22 cellular contexts compared by ENCODE assay signal in genomic region chr1:42175314-42176054, GRCh38. TPM values are rescaled to one million over a fixed set of nuclear protein-coding genes. Genes with fewer than 3 reads are reported as not detected.
DNase-seq lines count a peak whose midpoint lies in the region; ATAC-seq, FAIRE-seq and TF ChIP-seq lines count a peak whose summit lies in the region.
"Had no signal": no experiment of that assay in that cellular context is flagged by ENCODE, and none has a peak within 500 bp of the region (broad histone marks: within the 10 kb centered on the region; RNA-seq: fewer than 3 reads in every experiment).

No MANE protein-coding gene starts in this region.

- POLR2A ChIA-PET in HepG2 (lab: Yijun Ruan, JAX): no interaction called here

- in situ Hi-C loops in HepG2 (cut with HindIII; ENCODE audit: extremely low pct_ligation_motif_present, low pct_unique_long_range_greater_than_20kb) (no loop called here), mammary epithelial cell (cut with MboI; ENCODE audit: low sequenced_read_pairs in 2 of 2) (no loop called here)

- H3K79me2 ChIP-seq in HepG2 (ENCODE audit: insufficient read depth, low read length) (no peaks in the 10 kb centered on the region), mammary epithelial cell (ENCODE audit: insufficient read depth, low read length) (no peaks in the 10 kb centered on the region)

- dilution Hi-C loops in mammary epithelial cell (cut with HindIII; ENCODE audit: low sequenced_read_pairs): no loop called here

- no peak overlapping the region for H3K4me2 ChIP-seq in HepG2 (ENCODE audit: low read depth, low read length)
- peak overlapping the region; percentile 72 for H3K4me2 ChIP-seq in mammary epithelial cell (ENCODE audit: insufficient read depth, low read depth, low read length)

- TF ChIP-seq POLR2A in HepG2 (IDR thresholded peaks at IDR 0.05; ENCODE audit: insufficient read depth in 1 of 2, low read depth in 2 of 2, low read length in 2 of 2): no peak
- TF ChIP-seq POLR2A in right lobe of liver (IDR thresholded peaks at IDR 0.05): no peak

- intact Hi-C loops in HepG2 (cut with micrococcal nuclease; ENCODE audit: unreplicated experiment) (no loop called here), right lobe of liver (cut with DNase I) (loop anchor here in 1 of 2 donors (10.0 kb wide), 1 partner anchor 159 kb away; the partner anchor contains the start of gene FOXJ3), mammary epithelial cell (cut with micrococcal nuclease) (loop anchor here (2.0 kb wide), 1 partner anchor 601 kb away; no protein-coding TSS in a partner anchor)

- no peaks in the 10 kb centered on the region for H3K9me3 ChIP-seq in HepG2 (ENCODE audit: low read length)
- no peaks in the 10 kb centered on the region for H3K9me3 ChIP-seq in right lobe of liver
- no peaks in the 10 kb centered on the region for H3K9me3 ChIP-seq in mammary epithelial cell (replicated peaks; ENCODE audit: insufficient read depth, low read length)
- H3K9me3 ChIP-seq: MG63, SJSA1 had no signal

- H3K27ac ChIP-seq in HepG2 (ENCODE audit: extremely low read length, insufficient read depth, low read length): no peak overlapping the region
- no peak overlapping the region for H3K27ac ChIP-seq in right lobe of liver
- peak overlapping the region; percentile 66 for H3K27ac ChIP-seq in mammary epithelial cell (ENCODE audit: insufficient read depth, low read depth, low read length)
- H3K27ac ChIP-seq: SJSA1 had no signal

- 98% methylated on average over 5 of the region's 7 CpGs for whole genome bisulfite sequencing in HepG2 (ENCODE audit: low lambda C conversion rate)
- 93% methylated on average over 4 of the region's 7 CpGs for WGBS in right lobe of liver (ENCODE audit: insufficient coverage, low coverage, low lambda C conversion rate, missing lambda C conversion rate)
- 30% methylated on average over 7 of the region's 7 CpGs for WGBS in mammary epithelial cell (ENCODE audit: low coverage, missing lambda C conversion rate)

- ATAC-seq in HepG2 (no peak), right lobe of liver (no peak), HG03159 (IDR thresholded peaks at IDR 0.05; ENCODE audit: unreplicated experiment) (no peak)
- ATAC-seq: Right ventricle myocardium inferior had no signal

- H3K27me3 ChIP-seq in HepG2 (ENCODE audit: control insufficient read depth in 1 of 2, insufficient read depth in 2 of 2, low read length in 2 of 2) (no peaks in the 10 kb centered on the region), right lobe of liver (no peaks in the 10 kb centered on the region), mammary epithelial cell (ENCODE audit: insufficient read depth, low read length) (no peaks in the 10 kb centered on the region)
- H3K27me3 ChIP-seq: MG63, SJSA1 had no signal

- BruUV-seq in HepG2 (replicated peaks; lab: Mats Ljungman, UMichigan) (no TSS peak), mammary epithelial cell (replicated peaks; lab: Mats Ljungman, UMichigan) (no TSS peak)

- H4K20me1 ChIP-seq in HepG2 (ENCODE audit: insufficient read depth, low read length) (no peaks in the 10 kb centered on the region), mammary epithelial cell (ENCODE audit: insufficient read depth, low read length) (no peaks in the 10 kb centered on the region)

- TF ChIP-seq RAD21 in HepG2 (CRISPR knock-in tag; IDR thresholded peaks at IDR 0.05): no peak

- no peak for FAIRE-seq in HepG2 (lab: Jason Lieb, UNC)
- FAIRE-seq: A204.1, RCC 7860 had no signal

- H3K36me3 ChIP-seq in HepG2 (replicated peaks in 1 of 2; ENCODE audit: control insufficient read depth in 1 of 2, insufficient read depth in 2 of 2, low read length in 2 of 2) (peaks cover 4 to 10% of the 10 kb centered on the region in 2 experiments; a peak in 2 of 5 replicates), right lobe of liver (no peaks in the 10 kb centered on the region), mammary epithelial cell (ENCODE audit: insufficient read depth, low read length) (no peaks in the 10 kb centered on the region)
- H3K36me3 ChIP-seq: MG63 had no signal

- TF ChIP-seq EP300 in HepG2 (IDR thresholded peaks at IDR 0.05; ENCODE audit: low read depth in 2 of 2, low read length in 2 of 2): no peak
- TF ChIP-seq EP300 in HepG2 (CRISPR knock-in tag; IDR thresholded peaks at IDR 0.05; ENCODE audit: borderline replicate concordance): no peak

- H3K4me3 ChIP-seq in HepG2 (replicated peaks in 1 of 3; ENCODE audit: insufficient read depth in 1 of 3, low read depth in 2 of 3, low read length in 3 of 3): no peak overlapping the region
- H3K4me3 ChIP-seq in right lobe of liver: no peak overlapping the region
- H3K4me3 ChIP-seq in mammary epithelial cell (replicated peaks in 1 of 3; ENCODE audit: insufficient read depth in 1 of 3, low read depth in 2 of 3, low read length in 3 of 3): no peak overlapping the region
- H3K4me3 ChIP-seq: MG63, SJSA1 had no signal

- no peak for DNase-seq in HepG2 (ENCODE audit: low spot score)
- DNase-seq in right lobe of liver: no peak
- DNase-seq in mammary epithelial cell: peak; percentile 52
- peak; percentile 47 for DNase-seq in islet precursor cell
- DNase-seq in NCI-H510A treated with DMSO at 0.1 percent for 48 hours (lab: John Stamatoyannopoulos, UW): no peak
- DNase-seq in NCI-H1105 (lab: John Stamatoyannopoulos, UW): no peak
- DNase-seq: COR-L47; DMS79; H7; Kasumi-1; MG63; NCI-H1417 treated with DMSO at 0.1 percent for 48 hours; NCI-H187; NCI-H446 treated with DMSO at 0.1 percent for 48 hours; NCI-H774; NK-92 treated with Interleukin-12 subunit alpha and Interleukin-12 subunit beta, amount 100 ng/mL, for 24 hours had no signal

- no peak overlapping the region for H3K9ac ChIP-seq in HepG2 (ENCODE audit: insufficient read depth, low read depth, low read length)
- no peak overlapping the region for H3K9ac ChIP-seq in mammary epithelial cell (ENCODE audit: insufficient read depth, low read length)

- CTCF ChIA-PET in HepG2 (lab: Yijun Ruan, JAX; ENCODE audit: low intra/inter-chr PET ratio, low total read pairs) (no interaction called here), mammary epithelial cell (lab: Charles Lee; ENCODE audit: low non-redundant PET) (no interaction called here)

- H2AFZ ChIP-seq in HepG2 (ENCODE audit: low read length) (no peak overlapping the region), mammary epithelial cell (ENCODE audit: low read depth, low read length) (no peak overlapping the region)

- H3K4me1 ChIP-seq in HepG2 (ENCODE audit: insufficient read depth, low read length) (peaks cover 14% of the 10 kb centered on the region), right lobe of liver (peaks cover 0 to 19% (median 4%) of the 10 kb centered on the region in 4 donors), mammary epithelial cell (ENCODE audit: insufficient read depth, low read length) (peaks cover 56% of the 10 kb centered on the region)
- H3K4me1 ChIP-seq: SJSA1 had no signal

- no peak for TF ChIP-seq CTCF in HepG2 (CRISPR knock-in tag; IDR thresholded peaks at IDR 0.05)
- TF ChIP-seq CTCF in right lobe of liver (IDR thresholded peaks at IDR 0.05): no peak
- no peak for TF ChIP-seq CTCF in mammary epithelial cell (conservative IDR thresholded peaks at IDR 0.05 in 1 of 2, IDR thresholded peaks at IDR 0.05 in 1 of 2; ENCODE audit: extremely low read depth in 1 of 2, insufficient read depth in 1 of 2, low read depth in 1 of 2, low read length in 2 of 2)

RNA-seq across cellular contexts. Expression of gene GUCA2A, which starts 10.9 kb away (rescaled TPM):
- not detected in 2 replicates for total RNA-seq in HepG2 (2016; rRNA removed; fragmentation: Illumina TruSeq; extraction: Trizol)
- not detected in 2 replicates for total RNA-seq in HepG2 (2016; cell fraction: cytosol; rRNA removed; fragmentation: Illumina TruSeq; extraction: Trizol; ENCODE audit: low read depth)
- not detected in 2 replicates for total RNA-seq in HepG2 (2016; cell fraction: insoluble cytoplasmic fraction; rRNA removed; fragmentation: Illumina TruSeq; extraction: Trizol)
- not detected in 2 replicates for total RNA-seq in HepG2 (2016; cell fraction: membrane; rRNA removed; fragmentation: Illumina TruSeq; extraction: Trizol)
- not detected in 2 replicates for total RNA-seq in HepG2 (2016; cell fraction: nucleus; rRNA removed; fragmentation: Illumina TruSeq; extraction: Trizol)
- not detected in 2 replicates for polyA plus RNA-seq in HepG2 (2011; rRNA removed)
- polyA plus RNA-seq in HepG2 (2011; cell fraction: cytosol; rRNA removed): 0.13 TPM in 1 of 2 replicates, not detected in the other
- polyA plus RNA-seq in HepG2 (2011; cell fraction: nucleus; rRNA removed): not detected in 2 replicates
- not detected in 2 replicates for polyA plus RNA-seq in HepG2 (2012)
- polyA plus RNA-seq in HepG2 (2016; cell fraction: cytosol; fragmentation: Illumina TruSeq; extraction: Trizol; ENCODE audit: low read depth): not detected in 2 replicates
- not detected in 2 replicates for polyA plus RNA-seq in HepG2 (2016; cell fraction: insoluble cytoplasmic fraction; fragmentation: Illumina TruSeq; extraction: Trizol; ENCODE audit: low read depth)
- not detected in 2 replicates for polyA plus RNA-seq in HepG2 (2016; cell fraction: membrane; fragmentation: Illumina TruSeq; extraction: Trizol; ENCODE audit: low read depth)
- polyA plus RNA-seq in HepG2 (2016; cell fraction: nucleus; fragmentation: Illumina TruSeq; extraction: Trizol; ENCODE audit: insufficient read depth, low read depth): not detected in 2 replicates
- polyA minus RNA-seq in HepG2 (2011; rRNA and poly(A)+ RNA removed; ENCODE audit: low replicate concordance): not detected in 2 replicates
- polyA minus RNA-seq in HepG2 (2011; cell fraction: cytosol; rRNA and poly(A)+ RNA removed): not detected in 2 replicates
- not detected in 2 replicates for polyA minus RNA-seq in HepG2 (2011; cell fraction: nucleus; rRNA and poly(A)+ RNA removed)
- not detected for total RNA-seq in right lobe of liver
- total RNA-seq in mammary epithelial cell: not detected
- not detected for polyA plus RNA-seq in mammary epithelial cell
- not detected for polyA minus RNA-seq in mammary epithelial cell
- total RNA-seq: H7, Right ventricle myocardium inferior, SJSA1 had no signal
- polyA plus RNA-seq: CD14-positive monocyte had no signal

RNA-seq across cellular contexts. Expression of gene GUCA2B, which starts 22.3 kb away (rescaled TPM):
- total RNA-seq in HepG2 (2016; rRNA removed; fragmentation: Illumina TruSeq; extraction: Trizol) (not detected in 2 replicates), right lobe of liver (1 to 10 TPM in 4 of 6 experiments, not detected in 2; 1.8 to 3.3 (median 2.7) TPM), mammary epithelial cell (not detected)
- total RNA-seq in HepG2 (2016; cell fraction: cytosol; rRNA removed; fragmentation: Illumina TruSeq; extraction: Trizol; ENCODE audit: low read depth): not detected in 2 replicates
- total RNA-seq in HepG2 (2016; cell fraction: insoluble cytoplasmic fraction; rRNA removed; fragmentation: Illumina TruSeq; extraction: Trizol): not detected in 2 replicates
- total RNA-seq in HepG2 (2016; cell fraction: membrane; rRNA removed; fragmentation: Illumina TruSeq; extraction: Trizol): not detected in 2 replicates
- not detected in 2 replicates for total RNA-seq in HepG2 (2016; cell fraction: nucleus; rRNA removed; fragmentation: Illumina TruSeq; extraction: Trizol)
- polyA plus RNA-seq in HepG2 (2011; rRNA removed) (not detected in 2 replicates), mammary epithelial cell (not detected)
- polyA plus RNA-seq in HepG2 (2011; cell fraction: cytosol; rRNA removed): not detected in 2 replicates
- polyA plus RNA-seq in HepG2 (2011; cell fraction: nucleus; rRNA removed): not detected in 2 replicates
- not detected in 2 replicates for polyA plus RNA-seq in HepG2 (2012)
- polyA plus RNA-seq in HepG2 (2016; cell fraction: cytosol; fragmentation: Illumina TruSeq; extraction: Trizol; ENCODE audit: low read depth): not detected in 2 replicates
- not detected in 2 replicates for polyA plus RNA-seq in HepG2 (2016; cell fraction: insoluble cytoplasmic fraction; fragmentation: Illumina TruSeq; extraction: Trizol; ENCODE audit: low read depth)
- not detected in 2 replicates for polyA plus RNA-seq in HepG2 (2016; cell fraction: membrane; fragmentation: Illumina TruSeq; extraction: Trizol; ENCODE audit: low read depth)
- polyA plus RNA-seq in HepG2 (2016; cell fraction: nucleus; fragmentation: Illumina TruSeq; extraction: Trizol; ENCODE audit: insufficient read depth, low read depth): not detected in 2 replicates
- polyA minus RNA-seq in HepG2 (2011; rRNA and poly(A)+ RNA removed; ENCODE audit: low replicate concordance): not detected in 2 replicates
- not detected in 2 replicates for polyA minus RNA-seq in HepG2 (2011; cell fraction: cytosol; rRNA and poly(A)+ RNA removed)
- not detected in 2 replicates for polyA minus RNA-seq in HepG2 (2011; cell fraction: nucleus; rRNA and poly(A)+ RNA removed)
- not detected for polyA minus RNA-seq in mammary epithelial cell
- total RNA-seq: H7, Right ventricle myocardium inferior, SJSA1 had no signal
- polyA plus RNA-seq: CD14-positive monocyte had no signal

Comparison
In these comparisons a context has a peak if more than half of its experiments do, and no peak if none do; other contexts are left out.
1. DNase-seq: peak in mammary epithelial cell (single experiment) and islet precursor cell (single experiment); none in HepG2 (single experiment), right lobe of liver (0 of 3), NCI-H510A treated with DMSO at 0.1 percent for 48 hours (single experiment) and NCI-H1105 (single experiment).